34 cellular contexts compared by ENCODE assay signal in the genomic region with DNA sequence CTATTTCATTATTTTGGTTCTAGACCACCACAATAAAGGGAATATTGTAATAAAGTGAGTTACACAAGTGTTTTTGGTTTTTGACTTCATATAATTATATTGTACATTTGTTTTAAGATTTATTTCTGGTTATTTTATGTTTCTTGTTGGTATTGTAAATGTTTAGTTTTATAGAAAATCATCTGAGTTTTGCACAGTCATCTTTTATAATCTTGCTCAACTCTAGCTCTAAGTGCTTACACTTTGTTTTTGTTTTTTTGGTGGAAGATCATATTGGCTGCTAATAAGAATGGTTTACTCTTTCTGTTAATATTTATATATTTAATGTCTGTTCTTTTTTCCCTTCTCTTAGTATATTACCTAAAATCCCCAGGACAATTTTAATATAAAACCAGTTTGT.
"Had no signal": no experiment of that assay in that cellular context is flagged by ENCODE, and none has a peak within 500 bp of the region (broad histone marks: within the 10 kb centered on the region; RNA-seq: fewer than 3 reads in every experiment).

No MANE protein-coding gene starts in this region.

- ATAC-seq: activated CD8-positive, alpha-beta memory T cell treated with anti-CD3 and anti-CD28 coated beads, Interleukin-2, amount 10 ng/mL, durations not matched to agents 7 days and 5 days; activated T-cell treated with anti-CD3 and anti-CD28 coated beads, Interleukin-2, amount 50 U/mL, for 72 hours; activated T-helper 17 cell treated with anti-CD3 and anti-CD28 coated beads, Interleukin-2, amount 50 U/mL, for 72 hours; body of pancreas had no signal

- DNase-seq: activated CD4-positive, alpha-beta memory T cell treated with anti-CD3 and anti-CD28 coated beads, Interleukin-2, amount 10 ng/mL, durations not matched to agents 7 days and 5 days; activated CD4-positive, alpha-beta T cell treated with anti-CD3 and anti-CD28 coated beads for 1 hour; activated CD4-positive, alpha-beta T cell treated with anti-CD3 and anti-CD28 coated beads for 48 hours; activated CD4-positive, CD25-positive, alpha-beta regulatory T cell; activated CD8-positive, alpha-beta memory T cell treated with anti-CD3 and anti-CD28 coated beads for 24 hours; activated CD8-positive, alpha-beta memory T cell treated with anti-CD3 and anti-CD28 coated beads, Interleukin-2, amount 10 ng/mL, durations not matched to agents 7 days and 5 days; activated CD8-positive, alpha-beta memory T cell treated with anti-CD3 and anti-CD28 coated beads, Interleukin-2, amount 50 U/mL, for 48 hours; activated effector memory CD4-positive, alpha-beta T cell treated with anti-CD3 and anti-CD28 coated beads, Interleukin-2, amount 50 U/mL, for 16 hours; activated naive CD4-positive, alpha-beta T cell; activated naive CD4-positive, alpha-beta T cell treated with anti-CD3 and anti-CD28 coated beads, Interleukin-2, amount 50 U/mL, for 16 hours; activated naive CD8-positive, alpha-beta T cell treated with anti-CD3 and anti-CD28 coated beads for 36 hours; activated T-cell treated with anti-CD3 and anti-CD28 coated beads, Interleukin-2, amount 50 U/mL, for 1 hour; activated T-cell treated with anti-CD3 and anti-CD28 coated beads, Interleukin-2, amount 50 U/mL, for 72 hours; body of pancreas; caudate nucleus; cerebellar nuclear complex; Karpas-422; MG63; NCI-H1048; NCI-H1436; NCI-H1694; NCI-H2029; NCI-H345; NCI-H526; NK-92 treated with Interleukin-12 subunit alpha and Interleukin-12 subunit beta, amount 100 ng/mL, for 24 hours; Right ventricle myocardium superior; SW 1271; T-helper 1 cell; T-helper 2 cell; T-helper 9 cell; WERI-Rb-1 had no signal

- H3K4me1 ChIP-seq: body of pancreas had no signal

- H3K27ac ChIP-seq: body of pancreas, WERI-Rb-1 had no signal

- FAIRE-seq: astrocyte, bronchial epithelial cell had no signal

- H3K4me3 ChIP-seq: body of pancreas, MG63 had no signal

- H3K36me3 ChIP-seq: MG63, WERI-Rb-1 had no signal

- H3K27me3 ChIP-seq: body of pancreas, MG63 had no signal

- H3K9me3 ChIP-seq: body of pancreas, MG63 had no signal
